In genomic region chr16:21156767-21157467, GRCh38 we compare ENCODE assay signal across 1 cellular context.
A peak's percentile ranks its signal among the peaks of the same experiment; 100 is the strongest.
TF ChIP-seq lines count a peak whose summit lies in the region.

No MANE protein-coding gene starts in this region.

TF ChIP-seq in H1, 55 proteins besides CTCF, POLR2A, EP300 and RAD21 (continued from another document):
- TF ChIP-seq TEAD4 (IDR thresholded peaks at IDR 0.05; ENCODE audit: low read depth, low read length) (peak; percentile 71; the same call in 1 of the 2 replicates), FOSL1 (IDR thresholded peaks at IDR 0.05; ENCODE audit: insufficient read depth, low read depth, low read length) (no peak), SRF (IDR thresholded peaks at IDR 0.05; ENCODE audit: low read depth, low read length) (peak; percentile 39; the same call in 1 of the 2 replicates)
TF ChIP-seq in H1: peak in this region for 2.
